ENCODE assay signal across 33 cellular contexts in the genomic region with DNA sequence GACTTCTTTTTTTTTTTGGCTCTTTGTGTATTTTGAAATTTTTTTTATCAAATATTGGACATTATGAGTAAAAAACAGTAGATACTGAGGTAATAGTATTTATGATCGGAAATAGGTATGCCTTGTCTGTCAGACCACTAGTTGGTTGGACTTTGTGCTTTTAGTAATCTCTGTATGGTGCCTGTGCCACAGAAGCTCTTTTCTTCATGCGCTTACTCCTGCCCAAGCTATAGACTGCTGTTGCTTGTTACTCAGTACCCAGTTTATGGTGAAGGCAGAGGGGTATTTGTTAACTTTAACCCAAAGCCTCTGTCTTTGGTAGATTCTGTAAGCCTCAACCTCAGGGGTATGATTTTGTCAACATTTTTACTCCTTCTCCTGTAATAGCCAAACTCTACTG.
"Had no signal": no experiment of that assay in that cellular context is flagged by ENCODE, and none has a peak within 500 bp of the region (broad histone marks: within the 10 kb centered on the region; RNA-seq: fewer than 3 reads in every experiment).

No MANE protein-coding gene starts in this region.

- H3K9me3 Mint-ChIP-seq: activated T-helper 17 cell treated with anti-CD3 and anti-CD28 coated beads, Interleukin-2, amount 50 U/mL, for 72 hours; dendritic cell treated with granulocyte-macrophage colony-stimulating factor and Interleukin-4, amounts not matched to agents 40 ng/mL and 50 ng/mL, for 4 days; T-helper 2 cell treated with Interferon-gamma antibody and Interleukin-4, amounts not matched to agents 5 μg/mL and 100 μg/mL, for 36 hours had no signal

- H3K36me3 ChIP-seq: breast epithelium had no signal

- H3K27ac Mint-ChIP-seq: activated B cell treated with CpG ODN at 0.5 μM for 24 hours; activated CD8-positive, alpha-beta T cell treated with anti-CD3 and anti-CD28 coated beads for 36 hours; activated naive CD4-positive, alpha-beta T cell treated with anti-CD3 and anti-CD28 coated beads, Interleukin-2, amount 10 ng/mL, durations not matched to agents 7 days and 5 days; activated naive CD8-positive, alpha-beta T cell treated with anti-CD3 and anti-CD28 coated beads for 36 hours; activated T-helper 17 cell treated with anti-CD3 and anti-CD28 coated beads, Interleukin-2, amount 50 U/mL, for 72 hours; brain; dendritic cell treated with granulocyte-macrophage colony-stimulating factor and Interleukin-4, amounts not matched to agents 40 ng/mL and 50 ng/mL, for 4 days; endodermal cell; T-cell; T-helper 1 cell treated with Interleukin-12 subunit alpha and Interleukin-12 subunit beta and Interleukin-4 antibody, amounts not matched to agents 30 μg/mL and 1 μg/mL, for 36 hours; T-helper 2 cell treated with Interferon-gamma antibody and Interleukin-4, amounts not matched to agents 5 μg/mL and 100 μg/mL, for 36 hours had no signal

- H3K27me3 Mint-ChIP-seq: activated B cell treated with CpG ODN at 0.5 μM for 24 hours; activated CD8-positive, alpha-beta T cell treated with anti-CD3 and anti-CD28 coated beads for 36 hours; activated naive CD4-positive, alpha-beta T cell treated with anti-CD3 and anti-CD28 coated beads, Interleukin-2, amount 10 ng/mL, durations not matched to agents 7 days and 5 days; activated naive CD8-positive, alpha-beta T cell treated with anti-CD3 and anti-CD28 coated beads for 36 hours; activated T-helper 17 cell treated with anti-CD3 and anti-CD28 coated beads, Interleukin-2, amount 50 U/mL, for 72 hours; brain; dendritic cell treated with granulocyte-macrophage colony-stimulating factor and Interleukin-4, amounts not matched to agents 40 ng/mL and 50 ng/mL, for 4 days; T-cell had no signal

- ATAC-seq: activated CD4-positive, CD25-positive, alpha-beta regulatory T cell treated with anti-CD3 and anti-CD28 coated beads, Interleukin-2, amount 50 U/mL, for 24 hours; activated CD8-positive, alpha-beta T cell treated with anti-CD3 and anti-CD28 coated beads for 36 hours; activated T-cell treated with anti-CD3 and anti-CD28 coated beads, Interleukin-2, amount 50 U/mL, for 4 hours; activated T-helper 17 cell treated with anti-CD3 and anti-CD28 coated beads, Interleukin-2, amount 50 U/mL, for 72 hours; foreskin keratinocyte; gastrocnemius medialis; heart left ventricle had no signal

- H3K4me3 Mint-ChIP-seq: activated B cell treated with CpG ODN at 0.5 μM for 24 hours; activated CD8-positive, alpha-beta T cell treated with anti-CD3 and anti-CD28 coated beads for 36 hours; activated naive CD4-positive, alpha-beta T cell treated with anti-CD3 and anti-CD28 coated beads, Interleukin-2, amount 10 ng/mL, durations not matched to agents 7 days and 5 days; activated naive CD8-positive, alpha-beta T cell treated with anti-CD3 and anti-CD28 coated beads for 36 hours; activated T-cell treated with anti-CD3 and anti-CD28 coated beads, Interleukin-2, amount 50 U/mL, for 4 hours; activated T-helper 17 cell treated with anti-CD3 and anti-CD28 coated beads, Interleukin-2, amount 50 U/mL, for 72 hours; brain; dendritic cell treated with granulocyte-macrophage colony-stimulating factor and Interleukin-4, amounts not matched to agents 40 ng/mL and 50 ng/mL, for 4 days; endodermal cell; T-helper 1 cell treated with Interleukin-12 subunit alpha and Interleukin-12 subunit beta and Interleukin-4 antibody, amounts not matched to agents 30 μg/mL and 1 μg/mL, for 36 hours; T-helper 2 cell treated with Interferon-gamma antibody and Interleukin-4, amounts not matched to agents 5 μg/mL and 100 μg/mL, for 36 hours had no signal

- H3K27ac ChIP-seq: ascending aorta, breast epithelium, cardiac muscle cell, coronary artery, dorsolateral prefrontal cortex, esophagus muscularis mucosa, foreskin keratinocyte, gastrocnemius medialis, heart left ventricle, WERI-Rb-1 had no signal

- H3K27me3 ChIP-seq: ascending aorta, breast epithelium, cardiac muscle cell, dorsolateral prefrontal cortex, esophagus muscularis mucosa, foreskin keratinocyte, gastrocnemius medialis, heart left ventricle had no signal

- DNase-seq: activated B cell treated with CpG ODN at 0.5 μM for 24 hours; activated CD4-positive, alpha-beta T cell treated with anti-CD3 and anti-CD28 coated beads for 48 hours; activated CD4-positive, alpha-beta T cell treated with anti-CD3 and anti-CD28 coated beads, Interleukin-2, amount 50 U/mL, for 1 hour; activated CD4-positive, alpha-beta T cell treated with anti-CD3 and anti-CD28 coated beads, Interleukin-2, amount 50 U/mL, for 48 hours; activated CD8-positive, alpha-beta memory T cell treated with anti-CD3 and anti-CD28 coated beads for 24 hours; activated CD8-positive, alpha-beta T cell treated with anti-CD3 and anti-CD28 coated beads for 36 hours; activated effector memory CD4-positive, alpha-beta T cell treated with Interleukin-2 at 50 U/mL for 16 hours; activated naive CD4-positive, alpha-beta T cell treated with anti-CD3 and anti-CD28 coated beads, Interleukin-2, amount 10 ng/mL, durations not matched to agents 7 days and 5 days; activated naive CD8-positive, alpha-beta T cell treated with anti-CD3 and anti-CD28 coated beads for 36 hours; activated T-cell treated with anti-CD3 and anti-CD28 coated beads, Interleukin-2, amount 50 U/mL, for 4 hours; central memory CD4-positive, alpha-beta T cell; dorsolateral prefrontal cortex; effector memory CD4-positive, alpha-beta T cell; endodermal cell; erythroblast; foreskin keratinocyte; gastrocnemius medialis; glutamatergic neuron; heart left ventricle; T-cell; T1000; WERI-Rb-1 had no signal

- H3K9me3 ChIP-seq: ascending aorta, breast epithelium, gastrocnemius medialis had no signal

- H3K4me3 ChIP-seq: ascending aorta, breast epithelium, cardiac muscle cell, coronary artery, dorsolateral prefrontal cortex, esophagus muscularis mucosa, gastrocnemius medialis, heart left ventricle had no signal

- H3K4me1 ChIP-seq: ascending aorta, breast epithelium, foreskin keratinocyte, gastrocnemius medialis, heart left ventricle had no signal
